In the genomic region with DNA sequence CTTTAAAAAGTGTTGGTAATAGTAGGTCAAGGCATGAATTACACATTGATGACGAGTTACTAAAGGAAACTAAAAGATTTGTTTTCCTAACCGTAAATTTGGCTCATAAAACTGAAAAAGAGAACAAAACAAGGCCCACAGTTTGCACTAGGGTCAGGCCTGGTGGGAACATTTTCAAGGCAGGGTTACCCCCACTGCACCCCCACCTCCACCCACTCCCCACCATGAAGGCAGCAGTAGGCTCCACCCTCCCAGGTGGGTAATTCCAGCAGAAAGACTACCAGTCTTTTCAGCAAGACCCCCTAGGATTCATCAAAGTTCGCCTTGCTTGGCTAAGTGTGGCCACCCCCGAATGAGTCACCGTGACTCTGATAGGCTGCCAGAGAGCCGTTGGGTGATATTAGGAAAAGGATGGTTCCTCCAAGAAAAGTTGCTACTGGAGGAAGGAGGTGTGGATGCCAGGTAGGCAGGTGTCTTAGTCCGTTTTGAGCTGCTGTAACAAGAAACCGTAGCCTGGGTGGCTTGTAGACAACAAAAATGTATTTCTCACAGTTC, we compare ENCODE assay signal across 1 cellular context.
TF ChIP-seq lines count a peak whose summit lies in the region.

No MANE protein-coding gene starts in this region.

TF ChIP-seq in GM23338, 12 proteins besides CTCF, POLR2A, EP300 and RAD21 (continued from another document):
- TF ChIP-seq, protein P1, sequence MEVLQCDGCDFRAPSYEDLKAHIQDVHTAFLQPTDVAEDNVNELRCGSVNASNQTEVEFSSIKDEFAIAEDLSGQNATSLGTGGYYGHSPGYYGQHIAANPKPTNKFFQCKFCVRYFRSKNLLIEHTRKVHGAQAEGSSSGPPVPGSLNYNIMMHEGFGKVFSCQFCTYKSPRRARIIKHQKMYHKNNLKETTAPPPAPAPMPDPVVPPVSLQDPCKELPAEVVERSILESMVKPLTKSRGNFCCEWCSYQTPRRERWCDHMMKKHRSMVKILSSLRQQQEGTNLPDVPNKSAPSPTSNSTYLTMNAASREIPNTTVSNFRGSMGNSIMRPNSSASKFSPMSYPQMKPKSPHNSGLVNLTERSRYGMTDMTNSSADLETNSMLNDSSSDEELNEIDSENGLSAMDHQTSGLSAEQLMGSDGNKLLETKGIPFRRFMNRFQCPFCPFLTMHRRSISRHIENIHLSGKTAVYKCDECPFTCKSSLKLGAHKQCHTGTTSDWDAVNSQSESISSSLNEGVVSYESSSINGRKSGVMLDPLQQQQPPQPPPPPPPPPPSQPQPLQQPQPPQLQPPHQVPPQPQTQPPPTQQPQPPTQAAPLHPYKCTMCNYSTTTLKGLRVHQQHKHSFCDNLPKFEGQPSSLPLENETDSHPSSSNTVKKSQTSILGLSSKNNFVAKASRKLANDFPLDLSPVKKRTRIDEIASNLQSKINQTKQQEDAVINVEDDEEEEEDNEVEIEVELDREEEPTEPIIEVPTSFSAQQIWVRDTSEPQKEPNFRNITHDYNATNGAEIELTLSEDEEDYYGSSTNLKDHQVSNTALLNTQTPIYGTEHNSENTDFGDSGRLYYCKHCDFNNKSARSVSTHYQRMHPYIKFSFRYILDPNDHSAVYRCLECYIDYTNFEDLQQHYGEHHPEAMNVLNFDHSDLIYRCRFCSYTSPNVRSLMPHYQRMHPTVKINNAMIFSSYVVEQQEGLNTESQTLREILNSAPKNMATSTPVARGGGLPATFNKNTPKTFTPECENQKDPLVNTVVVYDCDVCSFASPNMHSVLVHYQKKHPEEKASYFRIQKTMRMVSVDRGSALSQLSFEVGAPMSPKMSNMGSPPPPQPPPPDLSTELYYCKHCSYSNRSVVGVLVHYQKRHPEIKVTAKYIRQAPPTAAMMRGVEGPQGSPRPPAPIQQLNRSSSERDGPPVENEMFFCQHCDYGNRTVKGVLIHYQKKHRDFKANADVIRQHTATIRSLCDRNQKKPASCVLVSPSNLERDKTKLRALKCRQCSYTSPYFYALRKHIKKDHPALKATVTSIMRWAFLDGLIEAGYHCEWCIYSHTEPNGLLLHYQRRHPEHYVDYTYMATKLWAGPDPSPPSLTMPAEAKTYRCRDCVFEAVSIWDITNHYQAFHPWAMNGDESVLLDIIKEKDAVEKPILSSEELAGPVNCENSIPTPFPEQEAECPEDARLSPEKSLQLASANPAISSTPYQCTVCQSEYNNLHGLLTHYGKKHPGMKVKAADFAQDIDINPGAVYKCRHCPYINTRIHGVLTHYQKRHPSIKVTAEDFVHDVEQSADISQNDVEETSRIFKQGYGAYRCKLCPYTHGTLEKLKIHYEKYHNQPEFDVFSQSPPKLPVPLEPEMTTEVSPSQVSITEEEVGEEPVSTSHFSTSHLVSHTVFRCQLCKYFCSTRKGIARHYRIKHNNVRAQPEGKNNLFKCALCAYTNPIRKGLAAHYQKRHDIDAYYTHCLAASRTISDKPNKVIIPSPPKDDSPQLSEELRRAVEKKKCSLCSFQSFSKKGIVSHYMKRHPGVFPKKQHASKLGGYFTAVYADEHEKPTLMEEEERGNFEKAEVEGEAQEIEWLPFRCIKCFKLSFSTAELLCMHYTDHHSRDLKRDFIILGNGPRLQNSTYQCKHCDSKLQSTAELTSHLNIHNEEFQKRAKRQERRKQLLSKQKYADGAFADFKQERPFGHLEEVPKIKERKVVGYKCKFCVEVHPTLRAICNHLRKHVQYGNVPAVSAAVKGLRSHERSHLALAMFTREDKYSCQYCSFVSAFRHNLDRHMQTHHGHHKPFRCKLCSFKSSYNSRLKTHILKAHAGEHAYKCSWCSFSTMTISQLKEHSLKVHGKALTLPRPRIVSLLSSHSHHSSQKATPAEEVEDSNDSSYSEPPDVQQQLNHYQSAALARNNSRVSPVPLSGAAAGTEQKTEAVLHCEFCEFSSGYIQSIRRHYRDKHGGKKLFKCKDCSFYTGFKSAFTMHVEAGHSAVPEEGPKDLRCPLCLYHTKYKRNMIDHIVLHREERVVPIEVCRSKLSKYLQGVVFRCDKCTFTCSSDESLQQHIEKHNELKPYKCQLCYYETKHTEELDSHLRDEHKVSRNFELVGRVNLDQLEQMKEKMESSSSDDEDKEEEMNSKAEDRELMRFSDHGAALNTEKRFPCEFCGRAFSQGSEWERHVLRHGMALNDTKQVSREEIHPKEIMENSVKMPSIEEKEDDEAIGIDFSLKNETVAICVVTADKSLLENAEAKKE (CRISPR knock-in tag; IDR thresholded peaks at IDR 0.05), result no peak
- no peak for TF ChIP-seq POLR2AphosphoS5 (IDR thresholded peaks at IDR 0.05; ENCODE audit: low read depth)
